Comparison of ENCODE assay signal across 8 cellular contexts in genomic region chr11:122754553-122755322, GRCh38.
DNase-seq lines count a peak whose midpoint lies in the region; ATAC-seq and TF ChIP-seq lines count a peak whose summit lies in the region.

No MANE protein-coding gene starts in this region.

- ATAC-seq in left ventricle myocardium superior (no peak), HG03442 (IDR thresholded peaks at IDR 0.05; ENCODE audit: unreplicated experiment) (no peak)

- no peaks in the 10 kb centered on the region for H3K36me3 ChIP-seq in left ventricle myocardium inferior

- H3K9me3 ChIP-seq in left ventricle myocardium inferior (replicated peaks): no peaks in the 10 kb centered on the region

- intact Hi-C loops in left ventricle myocardium inferior (cut with micrococcal nuclease): no loop called here
- intact Hi-C loops in left ventricle myocardium superior (cut with micrococcal nuclease): no loop called here

- H3K4me1 ChIP-seq in left ventricle myocardium inferior: peaks cover 7% of the 10 kb centered on the region

- H3K27ac ChIP-seq in left ventricle myocardium inferior (replicated peaks): no peak overlapping the region

- H3K4me3 ChIP-seq in left ventricle myocardium inferior (no peak overlapping the region), NB4 (ENCODE audit: low read depth, low read length) (no peak overlapping the region)

- no peak for TF ChIP-seq POLR2A in NB4 (IDR thresholded peaks at IDR 0.05; ENCODE audit: extremely low read depth, insufficient read length)

- TF ChIP-seq CTCF in left ventricle myocardium inferior (IDR thresholded peaks at IDR 0.05; ENCODE audit: borderline replicate concordance) (peak; percentile 48), NB4 (IDR thresholded peaks at IDR 0.05; ENCODE audit: low read depth, low read length) (peak; percentile 67)

- DNase-seq in left ventricle myocardium inferior (no peak), left ventricle myocardium superior (no peak), NB4 (ENCODE audit: low read depth) (peak; percentile 75), lung microvascular endothelial cell (ENCODE audit: low read depth in 2 of 2) (peak; percentile 40 to 46), superior temporal gyrus (ENCODE audit: extremely low spot score) (no peak), NCI-H2081 treated with DMSO at 0.1 percent for 48 hours (lab: John Stamatoyannopoulos, UW) (no peak)
- peak; percentile 18 for DNase-seq in activated gamma-delta T cell treated with anti-CD3 and anti-CD28 coated beads, Interleukin-2, amount 50 U/mL, for 16 hours (ENCODE audit: low read depth)

- peaks cover 8% of the 10 kb centered on the region for H3K27me3 ChIP-seq in left ventricle myocardium inferior (ENCODE audit: low read depth)

Comparison
In these comparisons a context has a peak if more than half of its experiments do, and no peak if none do; other contexts are left out.
1. DNase-seq: peak in NB4 (single experiment), activated gamma-delta T cell treated with anti-CD3 and anti-CD28 coated beads, Interleukin-2, amount 50 U/mL, for 16 hours (single experiment) and lung microvascular endothelial cell (2 of 2); none in left ventricle myocardium inferior (single experiment), left ventricle myocardium superior (single experiment), superior temporal gyrus (single experiment) and NCI-H2081 treated with DMSO at 0.1 percent for 48 hours (single experiment).